ENCODE assay signal across 22 cellular contexts in the genomic region with DNA sequence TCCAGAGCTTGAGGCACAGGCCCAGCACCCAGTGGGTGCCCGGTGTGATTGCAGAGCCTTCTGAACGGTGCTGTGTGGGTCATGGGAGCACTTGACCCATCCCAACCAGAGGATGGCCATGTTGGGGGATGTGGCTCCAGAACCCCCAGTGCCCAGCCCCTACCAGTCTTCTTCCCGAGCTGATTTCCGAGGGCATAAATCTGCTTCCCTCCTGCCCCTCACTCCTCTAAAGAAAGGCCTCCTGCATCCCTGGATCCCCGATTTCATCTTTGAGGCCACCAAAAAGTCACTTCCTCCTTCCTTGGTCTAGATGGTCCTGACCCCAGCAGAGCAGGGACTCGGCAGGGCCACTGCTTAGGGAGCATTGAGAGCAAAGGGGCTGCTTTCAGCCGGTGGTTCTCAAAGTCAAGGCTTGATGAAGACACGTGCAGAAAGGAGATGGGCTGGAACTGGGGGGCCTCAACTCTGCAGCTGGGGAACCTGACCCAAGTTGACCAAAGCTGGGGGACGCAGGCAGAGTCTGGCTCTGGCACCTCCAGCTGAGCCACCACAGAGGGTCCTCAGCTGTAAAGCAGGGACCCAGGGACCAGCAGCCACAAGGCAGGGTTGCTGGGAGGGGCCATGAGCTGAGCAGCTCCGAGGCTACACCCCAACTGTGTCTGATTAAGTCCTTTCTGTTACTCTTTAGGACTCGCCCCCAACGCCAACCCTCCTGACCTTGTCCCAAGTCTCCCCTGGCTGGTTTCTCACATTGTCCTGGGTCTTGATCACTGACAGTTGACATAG. TPM values are rescaled to one million over a fixed set of nuclear protein-coding genes. Genes with fewer than 3 reads are reported as not detected.
"Had no signal": no experiment of that assay in that cellular context is flagged by ENCODE, and none has a peak within 500 bp of the region (broad histone marks: within the 10 kb centered on the region; RNA-seq: fewer than 3 reads in every experiment).

No MANE protein-coding gene starts in this region.

- H3K27me3 ChIP-seq: ascending aorta, ovary, uterus had no signal

- H3K9me3 ChIP-seq: ascending aorta, ovary, uterus had no signal

- FAIRE-seq: keratinocyte had no signal

- H3K36me3 ChIP-seq: ascending aorta, ovary, uterus had no signal

- DNase-seq: activated CD4-positive, alpha-beta T cell treated with anti-CD3 and anti-CD28 coated beads, Interleukin-2, amount 10 ng/mL, durations not matched to agents 7 days and 5 days; activated CD8-positive, alpha-beta T cell treated with anti-CD3 and anti-CD28 coated beads, Interleukin-2, amount 10 ng/mL, durations not matched to agents 7 days and 5 days; activated naive CD4-positive, alpha-beta T cell treated with anti-CD3 and anti-CD28 coated beads, Interleukin-2, amount 50 U/mL, for 16 hours; activated T-cell treated with anti-CD3 and anti-CD28 coated beads, Interleukin-2, amount 50 U/mL, for 24 hours; endodermal cell; foreskin fibroblast; hippocampal formation; mammary epithelial cell; ovary; stimulated activated CD8-positive, alpha-beta memory T cell treated with anti-CD3 and anti-CD28 coated beads, Interleukin-4, amount 100 ng/mL, for 48 hours; stimulated activated naive CD4-positive, alpha-beta T cell; uterus had no signal

- ATAC-seq: activated CD8-positive, alpha-beta T cell treated with anti-CD3 and anti-CD28 coated beads, Interleukin-2, amount 10 ng/mL, durations not matched to agents 7 days and 5 days; left lobe of liver had no signal

- H3K4me3 ChIP-seq: ascending aorta, dorsolateral prefrontal cortex, ovary, uterus had no signal

- H3K27ac ChIP-seq: epithelial cell of prostate, ovary, uterus had no signal

RNA-seq across cellular contexts. Expression of a gene that starts 56.6 kb away (rescaled TPM):
- total RNA-seq: activated CD4-positive, alpha-beta T cell treated with anti-CD3 and anti-CD28 coated beads, Interleukin-2, amount 10 ng/mL, durations not matched to agents 7 days and 5 days; activated CD8-positive, alpha-beta T cell treated with anti-CD3 and anti-CD28 coated beads, Interleukin-2, amount 10 ng/mL, durations not matched to agents 7 days and 5 days; activated T-helper 2 cell treated with anti-CD3 and anti-CD28 coated beads, Interferon-gamma antibody, Interleukin-2, Interleukin-4, amounts not matched to agents 10 μg/mL and 5 μg/mL and 100 μg/mL, durations not matched to agents 14 hours and 24 hours and 36 hours; ascending aorta; dorsolateral prefrontal cortex; endodermal cell; glomerular endothelial cell; mammary epithelial cell; myocyte; ovary; uterus had no signal
- polyA plus RNA-seq: adipose tissue, keratinocyte, mammary epithelial cell, neural cell, ovary had no signal
